Comparison of ENCODE assay signal across 19 cellular contexts in the genomic region with DNA sequence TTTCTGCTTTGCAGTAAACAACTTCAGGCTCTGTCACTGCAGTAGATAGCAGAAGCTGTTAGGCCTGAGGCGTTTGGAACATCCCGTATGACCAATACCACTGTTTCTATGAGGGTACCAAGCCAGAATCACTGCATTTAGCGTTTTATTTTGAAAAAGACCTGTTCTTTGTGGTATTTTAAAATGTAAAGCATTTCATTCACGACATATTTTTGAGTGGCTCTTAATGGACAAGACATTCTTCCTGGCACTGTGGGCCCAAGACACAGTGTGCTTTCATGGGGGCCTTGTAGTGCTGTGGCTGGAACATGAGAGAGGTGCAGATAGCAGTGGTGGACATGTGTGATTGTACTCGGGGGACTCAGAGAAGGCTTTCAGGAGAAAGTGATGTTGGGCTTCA.
"Had no signal": no experiment of that assay in that cellular context is flagged by ENCODE, and none has a peak within 500 bp of the region (broad histone marks: within the 10 kb centered on the region; RNA-seq: fewer than 3 reads in every experiment).

No MANE protein-coding gene starts in this region.

- FAIRE-seq: endothelial cell of umbilical vein had no signal

- H3K27me3 Mint-ChIP-seq: activated B cell treated with CpG ODN at 0.5 μM for 24 hours; activated naive CD8-positive, alpha-beta T cell treated with anti-CD3 and anti-CD28 coated beads for 36 hours had no signal

- H3K9me3 Mint-ChIP-seq: activated B cell treated with CpG ODN at 0.5 μM for 24 hours; activated naive CD8-positive, alpha-beta T cell treated with anti-CD3 and anti-CD28 coated beads for 36 hours; activated T-helper 1 cell treated with anti-CD3 and anti-CD28 coated beads, Interleukin-12 subunit alpha, Interleukin-12 subunit beta, Interleukin-2, Interleukin-4 antibody, amounts not matched to agents 30 ng/mL and 10 ng/mL and 1 ng/mL, durations not matched to agents 14 hours and 24 hours and 36 hours; immature natural killer cell; T-helper 2 cell treated with Interferon-gamma antibody and Interleukin-4, amounts not matched to agents 5 μg/mL and 100 μg/mL, for 36 hours had no signal

- H3K4me3 ChIP-seq: esophagus squamous epithelium, left ventricle myocardium inferior, ovary, psoas muscle, skin epidermis had no signal

- ATAC-seq: psoas muscle, right cardiac atrium had no signal

- H3K9me3 ChIP-seq: esophagus squamous epithelium, left ventricle myocardium inferior, ovary, psoas muscle had no signal

- H3K36me3 ChIP-seq: ovary had no signal

- H3K4me1 ChIP-seq: esophagus squamous epithelium, left ventricle myocardium inferior, psoas muscle had no signal

- H3K27ac Mint-ChIP-seq: activated naive CD8-positive, alpha-beta T cell treated with anti-CD3 and anti-CD28 coated beads for 36 hours; activated T-helper 1 cell treated with anti-CD3 and anti-CD28 coated beads, Interleukin-12 subunit alpha, Interleukin-12 subunit beta, Interleukin-2, Interleukin-4 antibody, amounts not matched to agents 30 ng/mL and 10 ng/mL and 1 ng/mL, durations not matched to agents 14 hours and 24 hours and 36 hours; immature natural killer cell; T-helper 2 cell treated with Interferon-gamma antibody and Interleukin-4, amounts not matched to agents 5 μg/mL and 100 μg/mL, for 36 hours had no signal

- H3K4me1 Mint-ChIP-seq: activated naive CD8-positive, alpha-beta T cell treated with anti-CD3 and anti-CD28 coated beads for 36 hours; immature natural killer cell had no signal

- DNase-seq: activated B cell treated with CpG ODN at 0.5 μM for 24 hours; activated CD4-positive, alpha-beta T cell treated with anti-CD3 and anti-CD28 coated beads for 48 hours; activated naive CD4-positive, alpha-beta T cell; activated naive CD8-positive, alpha-beta T cell treated with anti-CD3 and anti-CD28 coated beads for 36 hours; amniotic stem cell; effector CD4-positive, alpha-beta T cell; esophagus squamous epithelium; immature natural killer cell; kidney glomerular epithelial cell; left ventricle myocardium inferior; mammary epithelial cell; ovary; psoas muscle; right cardiac atrium; stimulated activated CD4-positive, alpha-beta T cell treated with anti-CD3 and anti-CD28 coated beads, Interleukin-2, amount 100 ng/mL, for 48 hours had no signal

- H3K4me3 Mint-ChIP-seq: activated B cell treated with CpG ODN at 0.5 μM for 24 hours; activated naive CD8-positive, alpha-beta T cell treated with anti-CD3 and anti-CD28 coated beads for 36 hours; activated T-helper 1 cell treated with anti-CD3 and anti-CD28 coated beads, Interleukin-12 subunit alpha, Interleukin-12 subunit beta, Interleukin-2, Interleukin-4 antibody, amounts not matched to agents 30 ng/mL and 10 ng/mL and 1 ng/mL, durations not matched to agents 14 hours and 24 hours and 36 hours; immature natural killer cell; T-helper 2 cell treated with Interferon-gamma antibody and Interleukin-4, amounts not matched to agents 5 μg/mL and 100 μg/mL, for 36 hours had no signal
